In genomic region chr17:45990836-45991235, GRCh38 we compare ENCODE assay signal across 2 cellular contexts.
TF ChIP-seq lines count a peak whose summit lies in the region.

No MANE protein-coding gene starts in this region.

TF ChIP-seq in HCT116, 20 proteins besides CTCF, POLR2A, EP300 and RAD21 (continued from another document):
- TF ChIP-seq REST (IDR thresholded peaks at IDR 0.05; ENCODE audit: low read depth) (no peak), SIN3A (IDR thresholded peaks at IDR 0.05; ENCODE audit: low read depth) (no peak), ZBTB33 (IDR thresholded peaks at IDR 0.05; ENCODE audit: extremely low read depth, insufficient replicate concordance, low read length) (no peak)

TF ChIP-seq in SK-N-SH, 30 proteins besides CTCF, POLR2A, EP300 and RAD21:
- no peak for TF ChIP-seq PBX3 (IDR thresholded peaks at IDR 0.05)
- no peak for TF ChIP-seq MAX (IDR thresholded peaks at IDR 0.05; ENCODE audit: low read depth)
- no peak for TF ChIP-seq ZBTB33 (IDR thresholded peaks at IDR 0.05; ENCODE audit: borderline replicate concordance, low read depth)
- TF ChIP-seq JUND (IDR thresholded peaks at IDR 0.05): no peak
- TF ChIP-seq POLR2AphosphoS5 (IDR thresholded peaks at IDR 0.05; ENCODE audit: low read depth, low read length): no peak
- no peak for TF ChIP-seq TCF12 (IDR thresholded peaks at IDR 0.05)
- TF ChIP-seq EZH2phosphoT487 (IDR thresholded peaks at IDR 0.05; ENCODE audit: borderline replicate concordance, low read depth): no peak
- no peak for TF ChIP-seq RFX5 (IDR thresholded peaks at IDR 0.05; ENCODE audit: low read length)
- no peak for TF ChIP-seq REST (IDR thresholded peaks at IDR 0.05; ENCODE audit: low read depth, low read length)
- no peak for TF ChIP-seq USF2 (IDR thresholded peaks at IDR 0.05; ENCODE audit: borderline replicate concordance, low read depth, low read length)
- no peak for TF ChIP-seq FOXM1 (IDR thresholded peaks at IDR 0.05; ENCODE audit: low read depth)
- no peak for TF ChIP-seq RCOR1 (IDR thresholded peaks at IDR 0.05; ENCODE audit: low read length)
- TF ChIP-seq GABPA (IDR thresholded peaks at IDR 0.05; ENCODE audit: low read depth): no peak
- TF ChIP-seq ELF1 (IDR thresholded peaks at IDR 0.05): no peak
- no peak for TF ChIP-seq MXI1 (IDR thresholded peaks at IDR 0.05; ENCODE audit: low read depth, low read length)
- no peak for TF ChIP-seq CHD2 (IDR thresholded peaks at IDR 0.05; ENCODE audit: low read length, partially characterized antibody)
